In the genomic region with DNA sequence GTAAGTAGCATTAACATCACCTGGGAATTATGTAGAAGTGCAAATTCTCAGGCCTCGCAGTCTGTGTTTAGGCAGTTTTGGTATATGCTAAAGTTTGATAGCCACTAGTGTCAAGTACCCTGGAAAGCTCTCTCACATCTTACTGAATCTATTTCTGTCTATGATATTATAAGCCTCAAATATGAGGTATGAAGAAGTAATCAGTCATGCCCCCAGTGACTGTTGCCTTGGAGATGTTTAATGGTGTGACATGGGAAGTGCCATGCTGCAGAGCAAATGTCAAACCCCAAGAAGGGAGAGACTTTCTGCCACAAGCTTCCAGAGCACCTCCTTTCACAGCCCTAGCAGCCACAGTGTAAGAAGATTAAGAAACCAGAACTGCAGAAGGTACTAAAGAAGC, we compare ENCODE assay signal across 22 cellular contexts. TPM values are rescaled to one million over a fixed set of nuclear protein-coding genes. Genes with fewer than 3 reads are reported as not detected.
"Had no signal": no experiment of that assay in that cellular context is flagged by ENCODE, and none has a peak within 500 bp of the region (broad histone marks: within the 10 kb centered on the region; RNA-seq: fewer than 3 reads in every experiment).

No MANE protein-coding gene starts in this region.

- ATAC-seq: activated CD8-positive, alpha-beta T cell treated with anti-CD3 and anti-CD28 coated beads, Interleukin-2, amount 10 ng/mL, durations not matched to agents 7 days and 5 days; WTC11 had no signal

- H3K27ac Mint-ChIP-seq: activated CD8-positive, alpha-beta T cell treated with anti-CD3 and anti-CD28 coated beads, Interleukin-2, amount 10 ng/mL, durations not matched to agents 7 days and 5 days; activated naive CD4-positive, alpha-beta T cell treated with anti-CD3 and anti-CD28 coated beads, Interleukin-2, amount 50 U/mL, for 24 hours; IgD-negative memory B cell; WTC11 had no signal

- DNase-seq: activated CD4-positive, alpha-beta T cell treated with anti-CD3 and anti-CD28 coated beads for 48 hours; activated CD4-positive, alpha-beta T cell treated with anti-CD3 and anti-CD28 coated beads, Interleukin-2, amount 50 U/mL, for 4 hours; activated CD4-positive, CD25-positive, alpha-beta regulatory T cell treated with anti-CD3 and anti-CD28 coated beads, Interleukin-2, amount 50 U/mL, for 72 hours; activated CD8-positive, alpha-beta memory T cell treated with anti-CD3 and anti-CD28 coated beads, Interleukin-2, amount 50 U/mL, for 48 hours; activated CD8-positive, alpha-beta T cell treated with anti-CD3 and anti-CD28 coated beads, Interleukin-2, amount 10 ng/mL, durations not matched to agents 7 days and 5 days; activated naive CD4-positive, alpha-beta T cell; activated T-cell treated with anti-CD3 and anti-CD28 coated beads, Interleukin-2, amount 50 U/mL, for 1 hour; aorta; central memory CD4-positive, alpha-beta T cell; KG1; NCI-H1048; NCI-H1694; NCI-H446; NCI-H524; NCI-H748 treated with DMSO at 0.1 percent for 48 hours; SJCRH30; SK-N-SH; T-helper 1 cell had no signal

- H3K36me3 Mint-ChIP-seq: WTC11 had no signal

- H3K4me1 Mint-ChIP-seq: IgD-negative memory B cell, WTC11 had no signal

- H3K4me3 Mint-ChIP-seq: activated CD8-positive, alpha-beta T cell treated with anti-CD3 and anti-CD28 coated beads, Interleukin-2, amount 10 ng/mL, durations not matched to agents 7 days and 5 days; activated naive CD4-positive, alpha-beta T cell treated with anti-CD3 and anti-CD28 coated beads, Interleukin-2, amount 50 U/mL, for 24 hours; IgD-negative memory B cell; WTC11 had no signal

RNA-seq across cellular contexts. Expression of gene PDE8B, which starts 9.8 kb away (rescaled TPM):
- total RNA-seq: activated CD8-positive, alpha-beta T cell treated with anti-CD3 and anti-CD28 coated beads, Interleukin-2, amount 10 ng/mL, durations not matched to agents 7 days and 5 days; RPMI7951 had no signal
- polyA plus RNA-seq: IgD-negative memory B cell, SK-N-SH had no signal
